ENCODE assay signal across 7 cellular contexts in the genomic region with DNA sequence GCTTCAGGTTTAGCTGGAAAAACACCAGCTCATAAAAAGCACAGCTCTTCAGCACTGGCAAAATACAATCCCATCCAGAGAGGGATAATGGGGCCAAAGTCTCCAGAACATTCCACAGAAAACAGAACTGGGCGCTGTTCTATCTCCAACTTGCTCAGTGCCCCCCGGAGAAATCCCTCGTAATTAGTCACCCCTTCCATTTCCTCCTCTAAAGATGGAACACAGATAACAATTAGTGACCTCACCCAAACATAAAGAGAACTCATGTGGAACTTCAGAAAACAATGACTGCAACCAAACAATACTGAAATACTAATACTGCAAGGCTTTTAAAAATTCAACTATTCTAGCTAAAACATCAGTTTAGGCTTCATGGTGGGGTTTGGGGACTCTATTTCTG. TPM values are rescaled to one million over a fixed set of nuclear protein-coding genes. Genes with fewer than 3 reads are reported as not detected.
DNase-seq lines count a peak whose midpoint lies in the region; ATAC-seq and TF ChIP-seq lines count a peak whose summit lies in the region.

No MANE protein-coding gene starts in this region.

- H3K9me2 ChIP-seq in GM23248 (ENCODE audit: insufficient read depth): no peaks in the 10 kb centered on the region

- H3K79me2 ChIP-seq in GM23248 (ENCODE audit: insufficient read depth): peaks cover 35% of the 10 kb centered on the region
- H3K79me2 ChIP-seq in fibroblast of lung (ENCODE audit: control insufficient read depth, insufficient read depth, low read length): no peaks in the 10 kb centered on the region

- H3K9me3 ChIP-seq in GM23248 (ENCODE audit: low read depth) (no peaks in the 10 kb centered on the region), fibroblast of lung (ENCODE audit: control insufficient read depth, insufficient read depth, low read depth, low read length) (no peaks in the 10 kb centered on the region)

- POLR2A ChIA-PET in RWPE1 (lab: Yijun Ruan, JAX; ENCODE audit: low non-redundant PET): no interaction called here

- H2AFZ ChIP-seq in GM23248 (peak overlapping the region; percentile 19), fibroblast of lung (ENCODE audit: low read length) (no peak overlapping the region)

- 3 to 8% methylated on average over 3 of the region's 3 CpGs for WGBS in GM23248 (ENCODE audit: low coverage in 1 of 2, low lambda C conversion rate in 2 of 2, missing lambda C conversion rate in 2 of 2), 2 experiments

- no peaks in the 10 kb centered on the region for H3K36me3 ChIP-seq in GM23248 (ENCODE audit: low read depth)
- H3K36me3 ChIP-seq in fibroblast of lung (ENCODE audit: control insufficient read depth, insufficient read depth, low read length): no peaks in the 10 kb centered on the region

- peak; percentile 80 for DNase-seq in GM23248
- DNase-seq in RWPE1 (ENCODE audit: low spot score): peak; percentile 40
- peak; percentile 17 to 76 for DNase-seq in fibroblast of lung (ENCODE audit: low read depth in 2 of 2)
- DNase-seq in pulmonary artery endothelial cell (ENCODE audit: low read depth, low spot score): peak; percentile 46
- DNase-seq in NCI-H1417 (lab: John Stamatoyannopoulos, UW): no peak
- no peak for DNase-seq in NAMALWA (ENCODE audit: low spot score)

- H4K20me1 ChIP-seq in GM23248 (ENCODE audit: insufficient read depth): no peaks in the 10 kb centered on the region
- no peaks in the 10 kb centered on the region for H4K20me1 ChIP-seq in fibroblast of lung (ENCODE audit: control insufficient read depth, extremely low read depth, insufficient read depth, low read length)

- H3K27ac ChIP-seq in GM23248 (peak overlapping the region; percentile 93), RWPE1 (no peak overlapping the region), fibroblast of lung (ENCODE audit: insufficient read depth, low read length) (no peak overlapping the region)

- CTCF ChIA-PET in RWPE1 (lab: Yijun Ruan, JAX): no interaction called here

- H3F3A ChIP-seq in GM23248 (ENCODE audit: insufficient read depth): peaks cover 25% of the 10 kb centered on the region

- H3K9ac ChIP-seq in GM23248 (peak overlapping the region; percentile 80), fibroblast of lung (ENCODE audit: insufficient read depth, low read length) (no peak overlapping the region)

- in situ Hi-C loops in GM23248 (cut with MboI): no loop called here

- TF ChIP-seq CTCF in RWPE1 (conservative IDR thresholded peaks at IDR 0.05; ENCODE audit: low read depth): no peak
- TF ChIP-seq CTCF in fibroblast of lung (conservative IDR thresholded peaks at IDR 0.05 in 1 of 2, IDR thresholded peaks at IDR 0.05 in 1 of 2; ENCODE audit: low read depth in 1 of 2, low read length in 2 of 2): no peak

- H3K4me2 ChIP-seq in GM23248 (ENCODE audit: unreplicated experiment) (peak overlapping the region; percentile 92), fibroblast of lung (ENCODE audit: extremely low read depth, insufficient read depth, low read length) (no peak overlapping the region)

- peaks cover 25% of the 10 kb centered on the region for H3K4me1 ChIP-seq in GM23248 (ENCODE audit: insufficient read depth)
- H3K4me1 ChIP-seq in fibroblast of lung (ENCODE audit: control insufficient read depth, extremely low read depth, insufficient read depth, low read length): no peaks in the 10 kb centered on the region

- H3K4me3 ChIP-seq in GM23248 (peak overlapping the region; percentile 55), fibroblast of lung (replicated peaks in 1 of 4; ENCODE audit: control extremely low read depth in 1 of 4, insufficient read depth in 1 of 4, low read depth in 3 of 4, low read length in 4 of 4) (no peak overlapping the region)

- no peak for ATAC-seq in GM19463 (IDR thresholded peaks at IDR 0.05; ENCODE audit: unreplicated experiment)

- H3K27me3 ChIP-seq in GM23248 (replicated peaks; ENCODE audit: insufficient read depth): no peaks in the 10 kb centered on the region
- H3K27me3 ChIP-seq in fibroblast of lung (ENCODE audit: control insufficient read depth, insufficient read depth, low read length): no peaks in the 10 kb centered on the region

RNA-seq across cellular contexts. Expression of gene KIAA1549, which starts 46.3 kb away (rescaled TPM):
- total RNA-seq in GM23248 (2014; rRNA removed; shearing (Covaris generic)): 3.0 and 4.2 TPM in 2 replicates
- polyA plus RNA-seq in GM23248 (2016; fragmentation: Nextera tagmentation; extraction: Ambion mirVana): 2.1 and 2.2 TPM in 2 replicates
- 0.66 and 0.77 TPM in 2 replicates for total RNA-seq in fibroblast of lung
- polyA plus RNA-seq in fibroblast of lung: 0.48 and 1.5 TPM in 2 replicates
- 1.1 and 2.3 TPM in 2 replicates for polyA plus RNA-seq in fibroblast of lung (2012)
- 4.2 and 7.1 TPM in 2 replicates for polyA minus RNA-seq in fibroblast of lung (ENCODE audit: low replicate concordance)
- 1.9 and 2.9 TPM in 2 replicates for total RNA-seq in pulmonary artery endothelial cell

Comparison
In these comparisons a context has a peak if more than half of its experiments do, and no peak if none do; other contexts are left out.
1. DNase-seq: peak in GM23248 (single experiment), RWPE1 (single experiment), fibroblast of lung (2 of 2) and pulmonary artery endothelial cell (single experiment); none in NCI-H1417 (0 of 3) and NAMALWA (single experiment).